2 cellular contexts compared by ENCODE assay signal in the genomic region with DNA sequence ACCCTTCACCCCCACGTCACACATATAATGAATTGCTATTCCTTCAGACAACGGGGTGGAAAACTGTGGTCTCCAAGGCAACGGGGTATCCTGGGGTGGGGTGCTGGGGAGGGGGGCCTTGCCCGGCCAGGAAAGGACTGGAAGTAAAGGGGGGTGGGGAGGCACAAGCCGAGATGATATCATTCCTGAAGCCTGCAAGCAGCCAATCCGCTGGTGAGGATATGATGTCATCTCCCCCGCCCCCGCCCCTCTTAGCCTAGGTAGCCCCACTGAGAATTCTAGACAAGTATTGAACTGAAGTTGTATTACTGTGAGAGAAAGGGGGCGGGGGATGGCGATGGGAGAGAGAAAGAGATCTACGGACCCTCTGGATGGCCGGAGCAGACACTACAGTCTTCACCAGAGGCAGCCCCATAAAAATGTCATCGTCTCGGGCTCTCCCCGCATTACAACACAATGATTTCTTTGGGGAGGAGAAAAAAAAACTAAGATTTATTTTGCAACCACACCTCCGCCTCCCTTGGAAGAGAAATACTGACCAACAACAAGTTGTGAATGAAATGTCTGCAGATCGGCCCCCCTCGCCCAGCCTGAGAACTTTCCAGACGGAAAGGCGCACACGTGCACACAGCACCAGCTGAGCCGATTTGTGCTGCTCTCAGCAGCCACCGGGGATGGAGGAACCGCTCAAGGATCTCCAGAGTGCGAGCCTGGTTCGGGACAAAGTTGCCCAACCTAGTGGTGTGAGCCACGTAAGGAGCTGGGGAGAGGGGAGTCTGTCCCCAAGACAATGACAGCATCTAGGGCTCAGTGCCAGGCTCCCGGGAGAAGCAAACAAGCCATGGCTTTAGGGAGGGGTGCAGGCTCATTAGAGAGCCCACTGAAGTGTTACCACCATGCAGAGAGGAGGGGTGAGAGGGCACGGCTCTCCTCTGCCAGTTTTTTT.
TF ChIP-seq lines count a peak whose summit lies in the region.

No MANE protein-coding gene starts in this region.

TF ChIP-seq in IMR-90, 13 proteins besides CTCF, POLR2A, EP300 and RAD21:
- TF ChIP-seq BHLHE40 (IDR thresholded peaks at IDR 0.05; ENCODE audit: low read depth, low read length) (no peak), CEBPB (IDR thresholded peaks at IDR 0.05; ENCODE audit: low read depth, low read length) (no peak), SMC3 (IDR thresholded peaks at IDR 0.05; ENCODE audit: low read depth, low read length) (no peak)

TF ChIP-seq in H1, 55 proteins besides CTCF, POLR2A, EP300 and RAD21:
- TF ChIP-seq CEBPB (IDR thresholded peaks at IDR 0.05; ENCODE audit: low read depth, low read length) = no peak
- no peak for TF ChIP-seq PHF8 (conservative IDR thresholded peaks at IDR 0.05; ENCODE audit: low read depth, low read length)
- TF ChIP-seq ATF2 (IDR thresholded peaks at IDR 0.05; ENCODE audit: low read length) = peak; percentile 42; the same call in 1 of the 2 replicates
- TF ChIP-seq RFX5 (IDR thresholded peaks at IDR 0.05; ENCODE audit: borderline replicate concordance, low read depth, low read length) = no peak
- TF ChIP-seq, protein P1, sequence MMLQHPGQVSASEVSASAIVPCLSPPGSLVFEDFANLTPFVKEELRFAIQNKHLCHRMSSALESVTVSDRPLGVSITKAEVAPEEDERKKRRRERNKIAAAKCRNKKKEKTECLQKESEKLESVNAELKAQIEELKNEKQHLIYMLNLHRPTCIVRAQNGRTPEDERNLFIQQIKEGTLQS (IDR thresholded peaks at IDR 0.05; ENCODE audit: insufficient read depth, low read depth, low read length) = no peak
- TF ChIP-seq, protein P2, sequence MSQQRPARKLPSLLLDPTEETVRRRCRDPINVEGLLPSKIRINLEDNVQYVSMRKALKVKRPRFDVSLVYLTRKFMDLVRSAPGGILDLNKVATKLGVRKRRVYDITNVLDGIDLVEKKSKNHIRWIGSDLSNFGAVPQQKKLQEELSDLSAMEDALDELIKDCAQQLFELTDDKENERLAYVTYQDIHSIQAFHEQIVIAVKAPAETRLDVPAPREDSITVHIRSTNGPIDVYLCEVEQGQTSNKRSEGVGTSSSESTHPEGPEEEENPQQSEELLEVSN (IDR thresholded peaks at IDR 0.05) = no peak
- TF ChIP-seq TBP (IDR thresholded peaks at IDR 0.05; ENCODE audit: low read depth, low read length) = no peak
- no peak for TF ChIP-seq CHD7 (IDR thresholded peaks at IDR 0.05; ENCODE audit: insufficient replicate concordance, low read length)
- TF ChIP-seq HDAC6 (IDR thresholded peaks at IDR 0.05; ENCODE audit: low read depth, low read length) = no peak
- TF ChIP-seq SRF (IDR thresholded peaks at IDR 0.05; ENCODE audit: low read depth, low read length) = no peak
- TF ChIP-seq CTBP2 (IDR thresholded peaks at IDR 0.05; ENCODE audit: borderline replicate concordance, insufficient read depth, insufficient read length, low read length) = no peak
- TF ChIP-seq KDM4A (IDR thresholded peaks at IDR 0.05; ENCODE audit: low read depth, low read length, severe bottlenecking) = no peak
- 0 out of 2 replicates have a peak, but pooled peaks have one; percentile 28 for TF ChIP-seq JUND (IDR thresholded peaks at IDR 0.05; ENCODE audit: low read length)
- TF ChIP-seq SP1 (IDR thresholded peaks at IDR 0.05; ENCODE audit: low read depth, low read length) = no peak
- TF ChIP-seq CHD1 (IDR thresholded peaks at IDR 0.05; ENCODE audit: low read depth, low read length) = no peak
- no peak for TF ChIP-seq USF2 (IDR thresholded peaks at IDR 0.05; ENCODE audit: low read length)
TF ChIP-seq in H1: peak in this region for 2.
